2 cellular contexts compared by ENCODE assay signal in the genomic region with DNA sequence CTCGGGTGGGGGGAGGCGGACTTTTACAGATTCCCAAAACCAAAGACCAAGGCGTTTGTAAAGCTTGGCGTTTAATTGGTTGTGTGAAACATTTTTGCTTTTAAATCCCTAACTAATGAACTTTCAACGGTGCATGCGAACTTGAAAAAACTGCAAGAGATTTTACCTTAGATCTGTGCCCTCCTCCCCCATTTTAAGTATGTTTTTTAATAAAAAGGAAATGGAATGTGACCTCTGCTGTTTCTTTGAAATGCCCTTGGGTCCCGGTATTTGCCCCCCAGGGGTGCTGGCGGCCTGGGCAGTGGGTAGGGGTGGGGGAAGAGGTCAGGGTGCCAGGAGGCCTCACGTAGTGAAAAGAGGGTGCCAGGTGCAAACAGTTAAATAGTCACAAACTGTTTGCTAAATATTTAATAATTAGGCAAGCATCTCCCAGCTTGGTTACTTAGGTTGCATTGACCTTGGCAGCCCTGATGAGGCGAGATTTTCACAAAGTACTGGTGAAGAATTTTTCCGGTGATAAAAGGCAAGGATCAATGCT.
TF ChIP-seq lines count a peak whose summit lies in the region.

No MANE protein-coding gene starts in this region.

TF ChIP-seq in A549, 52 proteins besides CTCF, POLR2A, EP300 and RAD21 (continued from another document):
- no peak for TF ChIP-seq CBX8 (IDR thresholded peaks at IDR 0.05)
- TF ChIP-seq HOXB5 (CRISPR knock-in tag; IDR thresholded peaks at IDR 0.05): no peak
TF ChIP-seq in A549: peak in this region for 0.

TF ChIP-seq in H1, 55 proteins besides CTCF, POLR2A, EP300 and RAD21 (continued from another document):
- TF ChIP-seq, protein P1, sequence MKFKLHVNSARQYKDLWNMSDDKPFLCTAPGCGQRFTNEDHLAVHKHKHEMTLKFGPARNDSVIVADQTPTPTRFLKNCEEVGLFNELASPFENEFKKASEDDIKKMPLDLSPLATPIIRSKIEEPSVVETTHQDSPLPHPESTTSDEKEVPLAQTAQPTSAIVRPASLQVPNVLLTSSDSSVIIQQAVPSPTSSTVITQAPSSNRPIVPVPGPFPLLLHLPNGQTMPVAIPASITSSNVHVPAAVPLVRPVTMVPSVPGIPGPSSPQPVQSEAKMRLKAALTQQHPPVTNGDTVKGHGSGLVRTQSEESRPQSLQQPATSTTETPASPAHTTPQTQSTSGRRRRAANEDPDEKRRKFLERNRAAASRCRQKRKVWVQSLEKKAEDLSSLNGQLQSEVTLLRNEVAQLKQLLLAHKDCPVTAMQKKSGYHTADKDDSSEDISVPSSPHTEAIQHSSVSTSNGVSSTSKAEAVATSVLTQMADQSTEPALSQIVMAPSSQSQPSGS (IDR thresholded peaks at IDR 0.05; ENCODE audit: low read length): no peak
- no peak for TF ChIP-seq GTF2F1 (IDR thresholded peaks at IDR 0.05; ENCODE audit: borderline replicate concordance, low read depth, low read length)
